In the genomic region with DNA sequence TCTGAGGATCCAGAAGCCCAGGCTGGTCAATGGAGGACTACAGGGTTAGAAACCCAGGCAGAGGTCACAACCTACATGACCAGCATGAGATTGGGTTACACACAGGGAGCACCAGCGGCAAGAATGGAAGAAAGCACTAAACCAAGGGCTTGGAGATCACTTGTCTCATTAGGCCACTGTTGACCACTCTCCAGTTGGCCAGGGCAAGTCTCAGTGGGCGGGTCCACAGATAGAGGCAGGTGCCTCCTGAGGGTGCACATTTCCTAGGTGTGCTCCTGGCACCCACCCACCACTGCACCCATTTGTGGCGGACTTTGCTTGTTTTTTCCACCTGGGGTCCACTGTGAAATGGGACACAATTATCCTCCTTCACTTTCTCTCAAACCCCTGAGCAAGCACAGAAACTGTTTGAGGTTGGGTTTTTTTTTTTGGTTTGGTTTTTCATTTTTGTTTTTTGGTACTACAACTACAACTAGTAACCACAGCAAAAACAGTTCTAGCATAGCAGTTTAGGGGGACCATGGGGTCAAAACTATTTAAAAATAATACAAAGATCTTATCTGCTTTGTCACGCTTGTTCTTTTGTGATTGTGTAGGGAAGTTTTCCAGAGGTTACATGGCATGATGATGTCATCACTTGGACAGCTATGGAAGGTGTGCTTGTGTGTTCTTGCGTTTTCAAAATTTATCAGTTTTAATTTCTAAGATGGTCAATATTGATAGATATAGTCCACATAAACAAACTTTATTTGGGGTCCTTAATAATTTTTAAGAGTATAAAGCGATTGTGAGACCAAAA, we compare ENCODE assay signal across 24 cellular contexts. TPM values are rescaled to one million over a fixed set of nuclear protein-coding genes. Genes with fewer than 3 reads are reported as not detected.
DNase-seq lines count a peak whose midpoint lies in the region; ATAC-seq and TF ChIP-seq lines count a peak whose summit lies in the region.
"Had no signal": no experiment of that assay in that cellular context is flagged by ENCODE, and none has a peak within 500 bp of the region (broad histone marks: within the 10 kb centered on the region; RNA-seq: fewer than 3 reads in every experiment).

No MANE protein-coding gene starts in this region.

- no peaks in the 10 kb centered on the region for H3K36me3 ChIP-seq in RWPE2 (ENCODE audit: low read depth)
- H3K36me3 ChIP-seq: transverse colon had no signal

- H3K27me3 ChIP-seq in RWPE2 (ENCODE audit: insufficient read depth, poor library complexity, severe bottlenecking), result no peaks in the 10 kb centered on the region
- H3K27me3 ChIP-seq: transverse colon had no signal

- no peak for DNase-seq in activated CD4-positive, alpha-beta T cell treated with anti-CD3 and anti-CD28 coated beads, Interleukin-2, amount 10 ng/mL, durations not matched to agents 24 days and 14 days
- DNase-seq in activated CD4-positive, alpha-beta T cell treated with anti-CD3 and anti-CD28 coated beads, Interleukin-2, amount 50 U/mL, for 48 hours, result no peak
- DNase-seq in RWPE2 (ENCODE audit: low spot score) (no peak), fibroblast of the aortic adventitia (ENCODE audit: low read depth) (peak; percentile 34), DMS79 (lab: John Stamatoyannopoulos, UW) (no peak)
- no peak for DNase-seq in activated CD4-positive, alpha-beta memory T cell treated with anti-CD3 and anti-CD28 coated beads for 36 hours
- DNase-seq: activated CD4-positive, alpha-beta T cell treated with anti-CD3 and anti-CD28 coated beads, Interleukin-2, amount 50 U/mL, for 1 hour; activated naive CD8-positive, alpha-beta T cell treated with anti-CD3 and anti-CD28 coated beads, Interleukin-2, amount 10 ng/mL, durations not matched to agents 7 days and 5 days; DMS53; head of caudate nucleus; left cardiac atrium; NCI-H1436; NCI-H2107; psoas muscle; transverse colon; WERI-Rb-1 had no signal

- CTCF ChIA-PET in activated CD4-positive, alpha-beta memory T cell treated with anti-CD3 and anti-CD28 coated beads for 36 hours (lab: Charles Lee), result interaction anchor here (1.7 to 1.8 kb wide), 3 partner anchors 28 to 85 kb away, joined by 4 to 14 read pairs (median 4); no protein-coding TSS in a partner anchor

- no peak overlapping the region for H3K4me3 Mint-ChIP-seq in activated CD4-positive, alpha-beta T cell treated with anti-CD3 and anti-CD28 coated beads, Interleukin-2, amount 10 ng/mL, durations not matched to agents 24 days and 14 days
- no peak overlapping the region for H3K4me3 Mint-ChIP-seq in activated CD4-positive, alpha-beta memory T cell treated with anti-CD3 and anti-CD28 coated beads for 36 hours
- H3K4me3 Mint-ChIP-seq: activated naive CD8-positive, alpha-beta T cell treated with anti-CD3 and anti-CD28 coated beads, Interleukin-2, amount 10 ng/mL, durations not matched to agents 7 days and 5 days; memory B cell had no signal

- H3K9me3 ChIP-seq in RWPE2 (ENCODE audit: severe bottlenecking), result no peaks in the 10 kb centered on the region
- H3K9me3 ChIP-seq: psoas muscle, transverse colon had no signal

- ATAC-seq in RWPE2 (ENCODE audit: low read depth), result no peak
- ATAC-seq in HG03457 (IDR thresholded peaks at IDR 0.05; ENCODE audit: unreplicated experiment), result no peak
- ATAC-seq in GM18520 (IDR thresholded peaks at IDR 0.05; ENCODE audit: unreplicated experiment), result no peak
- ATAC-seq: HCT116, left cardiac atrium, psoas muscle had no signal

- peak overlapping the region; percentile 47 for H3K27ac ChIP-seq in RWPE2 (ENCODE audit: poor library complexity, severe bottlenecking)
- H3K27ac ChIP-seq: psoas muscle, transverse colon, WERI-Rb-1 had no signal

- POLR2A ChIA-PET in activated CD4-positive, alpha-beta memory T cell treated with anti-CD3 and anti-CD28 coated beads for 36 hours (lab: Charles Lee), result no interaction called here

- TF ChIP-seq CTCF in RWPE2 (IDR thresholded peaks at IDR 0.05; ENCODE audit: poor library complexity, severe bottlenecking), result no peak
- no peak for TF ChIP-seq CTCF in fibroblast of the aortic adventitia (IDR thresholded peaks at IDR 0.05; ENCODE audit: insufficient read depth, low read length)

- H3K27ac Mint-ChIP-seq in activated CD4-positive, alpha-beta T cell treated with anti-CD3 and anti-CD28 coated beads, Interleukin-2, amount 10 ng/mL, durations not matched to agents 24 days and 14 days, result peak overlapping the region; percentile 1
- no peak overlapping the region for H3K27ac Mint-ChIP-seq in activated CD4-positive, alpha-beta memory T cell treated with anti-CD3 and anti-CD28 coated beads for 36 hours
- H3K27ac Mint-ChIP-seq: activated naive CD8-positive, alpha-beta T cell treated with anti-CD3 and anti-CD28 coated beads, Interleukin-2, amount 10 ng/mL, durations not matched to agents 7 days and 5 days; memory B cell had no signal

- H3K9me3 Mint-ChIP-seq in activated CD4-positive, alpha-beta T cell treated with anti-CD3 and anti-CD28 coated beads, Interleukin-2, amount 10 ng/mL, durations not matched to agents 24 days and 14 days, result no peaks in the 10 kb centered on the region
- H3K9me3 Mint-ChIP-seq in activated CD4-positive, alpha-beta memory T cell treated with anti-CD3 and anti-CD28 coated beads for 36 hours, result no peaks in the 10 kb centered on the region
- H3K9me3 Mint-ChIP-seq: activated naive CD8-positive, alpha-beta T cell treated with anti-CD3 and anti-CD28 coated beads, Interleukin-2, amount 10 ng/mL, durations not matched to agents 7 days and 5 days; memory B cell had no signal

- intact Hi-C loops in activated CD4-positive, alpha-beta T cell treated with anti-CD3 and anti-CD28 coated beads, Interleukin-2, amount 10 ng/mL, durations not matched to agents 24 days and 14 days (cut with micrococcal nuclease), result loop anchor here (2.0 to 5.0 kb wide), 2 partner anchors 15 to 40 kb away; partner anchors contain the start of gene SPAG8
- intact Hi-C loops in activated CD4-positive, alpha-beta memory T cell treated with anti-CD3 and anti-CD28 coated beads for 36 hours (cut with micrococcal nuclease), result loop anchor here (1.0 kb wide), 1 partner anchor 18 kb away; the partner anchor contains the start of gene HINT2

- peaks cover 27% of the 10 kb centered on the region for H3K36me3 Mint-ChIP-seq in activated CD4-positive, alpha-beta T cell treated with anti-CD3 and anti-CD28 coated beads, Interleukin-2, amount 10 ng/mL, durations not matched to agents 24 days and 14 days (ENCODE audit: low read depth)
- peaks cover 15% of the 10 kb centered on the region for H3K36me3 Mint-ChIP-seq in activated CD4-positive, alpha-beta memory T cell treated with anti-CD3 and anti-CD28 coated beads for 36 hours

- H3K4me1 Mint-ChIP-seq in activated CD4-positive, alpha-beta T cell treated with anti-CD3 and anti-CD28 coated beads, Interleukin-2, amount 10 ng/mL, durations not matched to agents 24 days and 14 days, result peaks cover 31% of the 10 kb centered on the region
- peaks cover 26% of the 10 kb centered on the region for H3K4me1 Mint-ChIP-seq in activated CD4-positive, alpha-beta memory T cell treated with anti-CD3 and anti-CD28 coated beads for 36 hours (ENCODE audit: low read depth)

- peaks cover 12% of the 10 kb centered on the region for H3K4me1 ChIP-seq in RWPE2 (ENCODE audit: insufficient read depth, poor library complexity, severe bottlenecking)

- H3K4me3 ChIP-seq in RWPE2 (ENCODE audit: severe bottlenecking) (no peak overlapping the region), fibroblast of the aortic adventitia (ENCODE audit: low read depth, low read length) (no peak overlapping the region)
- H3K4me3 ChIP-seq: psoas muscle, transverse colon had no signal

- no peaks in the 10 kb centered on the region for H3K27me3 Mint-ChIP-seq in activated CD4-positive, alpha-beta T cell treated with anti-CD3 and anti-CD28 coated beads, Interleukin-2, amount 10 ng/mL, durations not matched to agents 24 days and 14 days
- H3K27me3 Mint-ChIP-seq in activated CD4-positive, alpha-beta memory T cell treated with anti-CD3 and anti-CD28 coated beads for 36 hours, result no peaks in the 10 kb centered on the region
- H3K27me3 Mint-ChIP-seq: activated naive CD8-positive, alpha-beta T cell treated with anti-CD3 and anti-CD28 coated beads, Interleukin-2, amount 10 ng/mL, durations not matched to agents 7 days and 5 days; memory B cell had no signal

RNA-seq across cellular contexts. Expression of gene NPR2, which starts 6.1 kb away (rescaled TPM):
- 11.3 and 15.4 TPM in 2 replicates for total RNA-seq in activated CD4-positive, alpha-beta T cell treated with anti-CD3 and anti-CD28 coated beads, Interleukin-2, amount 10 ng/mL, durations not matched to agents 24 days and 14 days
- total RNA-seq in fibroblast of the aortic adventitia (ENCODE audit: low replicate concordance), result 17.1 and 21.4 TPM in 2 replicates
- total RNA-seq in activated CD4-positive, alpha-beta memory T cell treated with anti-CD3 and anti-CD28 coated beads for 36 hours, result 1 to 10 TPM; 8.9 to 9.6 TPM

RNA-seq across cellular contexts. Expression of gene SPAG8, which starts 14.6 kb away (rescaled TPM):
- 0.21 and 0.52 TPM in 2 replicates for total RNA-seq in activated CD4-positive, alpha-beta T cell treated with anti-CD3 and anti-CD28 coated beads, Interleukin-2, amount 10 ng/mL, durations not matched to agents 24 days and 14 days
- total RNA-seq in fibroblast of the aortic adventitia (ENCODE audit: low replicate concordance), result 0.81 and 3.3 TPM in 2 replicates
- 1 to 10 TPM; 1.1 to 1.4 TPM for total RNA-seq in activated CD4-positive, alpha-beta memory T cell treated with anti-CD3 and anti-CD28 coated beads for 36 hours

RNA-seq across cellular contexts. Expression of gene HINT2, which starts 17.3 kb away (rescaled TPM):
- 42.3 and 42.5 TPM in 2 replicates for total RNA-seq in activated CD4-positive, alpha-beta T cell treated with anti-CD3 and anti-CD28 coated beads, Interleukin-2, amount 10 ng/mL, durations not matched to agents 24 days and 14 days
- 24.9 and 32.6 TPM in 2 replicates for total RNA-seq in fibroblast of the aortic adventitia (ENCODE audit: low replicate concordance)
- total RNA-seq in activated CD4-positive, alpha-beta memory T cell treated with anti-CD3 and anti-CD28 coated beads for 36 hours, result 10 to 100 TPM; 67.8 to 72.6 TPM

RNA-seq across cellular contexts. Expression of gene FAM221B, which starts 31.0 kb away (rescaled TPM):
- not detected in 2 replicates for total RNA-seq in activated CD4-positive, alpha-beta T cell treated with anti-CD3 and anti-CD28 coated beads, Interleukin-2, amount 10 ng/mL, durations not matched to agents 24 days and 14 days
- total RNA-seq in fibroblast of the aortic adventitia (ENCODE audit: low replicate concordance), result not detected in 2 replicates
- total RNA-seq in activated CD4-positive, alpha-beta memory T cell treated with anti-CD3 and anti-CD28 coated beads for 36 hours, result not detected
- total RNA-seq: A172; activated naive CD8-positive, alpha-beta T cell treated with anti-CD3 and anti-CD28 coated beads, Interleukin-2, amount 10 ng/mL, durations not matched to agents 7 days and 5 days; left cardiac atrium; NCI-H460; psoas muscle; SK-MEL-5; T-helper 1 cell treated with Interleukin-12 subunit alpha and Interleukin-12 subunit beta and Interleukin-4 antibody, amounts not matched to agents 30 ng/mL and 1 ng/mL, for 36 hours had no signal

RNA-seq across cellular contexts. Expression of gene TMEM8B, which starts 31.5 kb away (rescaled TPM):
- 2.0 and 2.3 TPM in 2 replicates for total RNA-seq in activated CD4-positive, alpha-beta T cell treated with anti-CD3 and anti-CD28 coated beads, Interleukin-2, amount 10 ng/mL, durations not matched to agents 24 days and 14 days
- 1.9 and 2.8 TPM in 2 replicates for total RNA-seq in fibroblast of the aortic adventitia (ENCODE audit: low replicate concordance)
- 1 to 10 TPM; 5.9 to 6.0 TPM for total RNA-seq in activated CD4-positive, alpha-beta memory T cell treated with anti-CD3 and anti-CD28 coated beads for 36 hours
